ENCODE assay signal across 8 cellular contexts in the genomic region with DNA sequence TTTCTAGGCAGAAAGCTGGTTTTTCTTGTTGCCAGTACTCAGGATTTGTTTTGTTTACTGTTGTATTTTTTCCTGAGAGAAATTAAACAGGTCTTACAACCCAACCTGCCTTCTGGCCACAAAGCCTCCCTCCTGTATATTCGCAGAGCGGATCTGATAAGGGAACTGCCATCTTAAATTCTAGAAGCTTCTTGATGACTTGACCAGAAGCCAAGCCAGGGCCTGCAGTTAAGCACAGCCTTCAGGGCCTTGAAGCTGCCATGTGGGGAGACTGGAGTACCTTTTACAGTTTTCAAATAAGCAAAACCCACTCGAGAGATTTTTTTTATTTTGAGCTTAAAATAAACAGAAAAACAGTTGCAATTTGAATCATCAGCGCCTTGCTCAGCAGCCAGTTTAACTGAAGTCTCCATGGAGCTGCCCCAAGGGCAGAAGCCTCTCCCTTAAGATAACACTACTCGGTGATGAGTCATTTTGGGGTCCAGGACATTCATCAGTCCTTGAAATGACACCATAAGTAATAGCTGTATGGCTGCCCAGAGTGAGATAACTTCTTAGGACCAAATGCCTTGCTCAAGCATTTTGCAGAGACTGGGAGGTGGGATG. TPM values are rescaled to one million over a fixed set of nuclear protein-coding genes. Genes with fewer than 3 reads are reported as not detected.
DNase-seq lines count a peak whose midpoint lies in the region; ATAC-seq, FAIRE-seq and TF ChIP-seq lines count a peak whose summit lies in the region.

No MANE protein-coding gene starts in this region.

- H3K4me2 ChIP-seq in H1 (ENCODE audit: insufficient read depth in 1 of 2, low read depth in 2 of 2, low read length in 2 of 2) = no peak overlapping the region

- no peaks in the 10 kb centered on the region for H3K36me3 Mint-ChIP-seq in activated CD8-positive, alpha-beta T cell treated with anti-CD3 and anti-CD28 coated beads for 36 hours (ENCODE audit: low read depth)

- H3K4me3 Mint-ChIP-seq in activated CD8-positive, alpha-beta T cell treated with anti-CD3 and anti-CD28 coated beads for 36 hours = no peak overlapping the region

- no peaks in the 10 kb centered on the region for H3K9me3 ChIP-seq in H1 (ENCODE audit: insufficient read depth in 2 of 2, low read depth in 1 of 2, low read length in 1 of 2)
- H3K9me3 ChIP-seq in BE2C = no peaks in the 10 kb centered on the region

- H3K14ac ChIP-seq in H1 (ENCODE audit: insufficient read length) = no peak overlapping the region

- no peaks in the 10 kb centered on the region for H3K79me1 ChIP-seq in H1 (ENCODE audit: low read depth, low read length)

- H2BK15ac ChIP-seq in H1 (ENCODE audit: low read length) = no peak overlapping the region

- H3K56ac ChIP-seq in H1 (replicated peaks; ENCODE audit: insufficient read length, low read depth, low read length) = no peak overlapping the region

- no peak overlapping the region for H3K4me3 ChIP-seq in H1 (ENCODE audit: extremely low read depth in 1 of 4, insufficient read depth in 2 of 4, low read depth in 3 of 4, low read length in 4 of 4)
- H3K4me3 ChIP-seq in BE2C (ENCODE audit: low read depth, low read length) = no peak overlapping the region

- H4K91ac ChIP-seq in H1 (replicated peaks; ENCODE audit: insufficient read length, low read length) = no peak overlapping the region

- no peak overlapping the region for H3K23ac ChIP-seq in H1 (ENCODE audit: insufficient read length)

- H3K9ac ChIP-seq in H1 (replicated peaks in 1 of 4; ENCODE audit: extremely low read depth in 1 of 4, low read depth in 3 of 4, low read length in 3 of 4) = no peak overlapping the region

- no peak overlapping the region for H2BK5ac ChIP-seq in H1 (ENCODE audit: low read depth, low read length)

- H3K79me2 ChIP-seq in H1 (ENCODE audit: control insufficient read depth in 1 of 2, insufficient read depth in 2 of 2, low read length in 2 of 2) = no peaks in the 10 kb centered on the region

- H4K5ac ChIP-seq in H1 (ENCODE audit: insufficient read length, low read depth, low read length) = no peak overlapping the region

- no peak overlapping the region for H3K18ac ChIP-seq in H1 (ENCODE audit: extremely low read depth, low read length)

- no peaks in the 10 kb centered on the region for H4K20me1 ChIP-seq in H1 (replicated peaks in 1 of 2; ENCODE audit: control insufficient read depth in 1 of 2, insufficient read depth in 2 of 2, low read length in 2 of 2)

- no peak overlapping the region for H2BK12ac ChIP-seq in H1 (ENCODE audit: low read depth, low read length)

- TF ChIP-seq POLR2A in H1 (IDR thresholded peaks at IDR 0.05; ENCODE audit: control extremely low read depth in 1 of 2, low read depth in 2 of 2, low read length in 2 of 2) = no peak

- no peak overlapping the region for H2BK120ac ChIP-seq in H1 (replicated peaks; ENCODE audit: low read depth, low read length)

- no peak for TF ChIP-seq EP300 in H1 (IDR thresholded peaks at IDR 0.05; ENCODE audit: borderline replicate concordance in 1 of 2, low read depth in 2 of 2, low read length in 2 of 2)

- no peak for TF ChIP-seq CTCF in GM20000 (IDR thresholded peaks at IDR 0.05; ENCODE audit: extremely low read depth, missing control alignments)
- TF ChIP-seq CTCF in H1 (IDR thresholded peaks at IDR 0.05; ENCODE audit: control extremely low read depth in 1 of 3, insufficient read depth in 1 of 3, low read depth in 1 of 3, low read length in 3 of 3) = no peak
- TF ChIP-seq CTCF in BE2C (IDR thresholded peaks at IDR 0.05; ENCODE audit: low read depth, low read length) = no peak
- no peak for TF ChIP-seq CTCF in activated CD8-positive, alpha-beta T cell treated with anti-CD3 and anti-CD28 coated beads for 36 hours (IDR thresholded peaks at IDR 0.05)

- no peak for FAIRE-seq in H1 (lab: Jason Lieb, UNC)

- H3K27ac Mint-ChIP-seq in activated CD8-positive, alpha-beta T cell treated with anti-CD3 and anti-CD28 coated beads for 36 hours = no peak overlapping the region

- no peak overlapping the region for H2AK5ac ChIP-seq in H1 (ENCODE audit: low read depth, low read length)

- no peaks in the 10 kb centered on the region for H3K27me3 Mint-ChIP-seq in activated CD8-positive, alpha-beta T cell treated with anti-CD3 and anti-CD28 coated beads for 36 hours

- TF ChIP-seq RAD21 in H1 (IDR thresholded peaks at IDR 0.05 in 1 of 2, conservative IDR thresholded peaks at IDR 0.05 in 1 of 2; ENCODE audit: low read depth in 2 of 2, low read length in 2 of 2) = no peak

- POLR2A ChIA-PET in H1 (lab: Charles Lee; ENCODE audit: partially characterized antibody) = interaction anchor here (1.2 kb wide), 1 partner anchor 94 kb away, joined by 3 read pairs; no protein-coding TSS in a partner anchor
- POLR2A ChIA-PET in activated CD8-positive, alpha-beta T cell treated with anti-CD3 and anti-CD28 coated beads for 36 hours (lab: Charles Lee) = no interaction called here

- intact Hi-C loops in activated CD8-positive, alpha-beta T cell treated with anti-CD3 and anti-CD28 coated beads for 36 hours (cut with micrococcal nuclease) = no loop called here

- no peaks in the 10 kb centered on the region for H3K36me3 ChIP-seq in H1 (ENCODE audit: control insufficient read depth in 2 of 4, insufficient read depth in 4 of 4, low read length in 3 of 4)
- H3K36me3 ChIP-seq in BE2C = no peaks in the 10 kb centered on the region

- 88% methylated on average over 5 of the region's 5 CpGs; no CpG with 5 or more reads in 1 of the 2 experiments for WGBS in H1 (ENCODE audit: extremely low coverage in 1 of 2, insufficient coverage in 1 of 2, insufficient read length in 1 of 2, insufficient replicate concordance in 2 of 2, low coverage in 1 of 2, low lambda C conversion rate in 2 of 2, missing lambda C conversion rate in 1 of 2), 2 experiments

- peak; percentile 33 for DNase-seq in Caki2 (ENCODE audit: low read depth)
- peak; percentile 69 for DNase-seq in GM20000 (ENCODE audit: low spot score)
- no peak for DNase-seq in H1 (ENCODE audit: low read depth in 1 of 2, low spot score in 2 of 2)
- DNase-seq in BE2C = no peak
- DNase-seq in HCEC 1CT = no peak
- DNase-seq in activated CD8-positive, alpha-beta T cell treated with anti-CD3 and anti-CD28 coated beads for 36 hours = no peak
- DNase-seq in SW 1271 (lab: John Stamatoyannopoulos, UW) = no peak

- H2AFZ ChIP-seq in H1 (ENCODE audit: low read length) = peak overlapping the region; percentile 81; the same call in 1 of the 2 replicates

- no peak overlapping the region for H3K4ac ChIP-seq in H1 (replicated peaks; ENCODE audit: insufficient read length, low read depth, low read length)

- ATAC-seq in HG03469 (IDR thresholded peaks at IDR 0.05; ENCODE audit: unreplicated experiment) = peak; percentile 83
- ATAC-seq in activated CD8-positive, alpha-beta T cell treated with anti-CD3 and anti-CD28 coated beads for 36 hours = no peak

- no peak overlapping the region for H3K27ac ChIP-seq in H1 (ENCODE audit: low read depth, low read length)

- CTCF ChIA-PET in H1 (lab: Charles Lee; ENCODE audit: partially characterized antibody) = interaction anchor here (0.5 to 1.5 kb wide), 3 partner anchors 15 to 74 kb away, joined by 3 to 4 read pairs (median 4); no protein-coding TSS in a partner anchor
- CTCF ChIA-PET in activated CD8-positive, alpha-beta T cell treated with anti-CD3 and anti-CD28 coated beads for 36 hours (lab: Charles Lee) = interaction anchor here (0.7 kb wide), 1 partner anchor 56 kb away, joined by 4 read pairs; no protein-coding TSS in a partner anchor

- H3K9me3 Mint-ChIP-seq in activated CD8-positive, alpha-beta T cell treated with anti-CD3 and anti-CD28 coated beads for 36 hours = no peaks in the 10 kb centered on the region

- H3K4me1 ChIP-seq in H1 (replicated peaks in 1 of 4; ENCODE audit: control insufficient read depth in 3 of 4, insufficient read depth in 4 of 4, low read length in 3 of 4) (no peaks in the 10 kb centered on the region), BE2C (no peaks in the 10 kb centered on the region)

- in situ Hi-C loops in Caki2 (cut with HindIII; ENCODE audit: low pct_unique_long_range_greater_than_20kb, low sequenced_read_pairs) = no loop called here

- H3K23me2 ChIP-seq in H1 (ENCODE audit: low read depth, low read length) = no peaks in the 10 kb centered on the region

- H2BK20ac ChIP-seq in H1 (ENCODE audit: low read length) = no peak overlapping the region

- peaks cover 2% of the 10 kb centered on the region for H3K4me1 Mint-ChIP-seq in activated CD8-positive, alpha-beta T cell treated with anti-CD3 and anti-CD28 coated beads for 36 hours (ENCODE audit: low read depth)

- no peak overlapping the region for H4K8ac ChIP-seq in H1 (ENCODE audit: extremely low read depth, insufficient read depth, low read length)

- H3K27me3 ChIP-seq in H1 (replicated peaks in 1 of 4; ENCODE audit: control insufficient read depth in 3 of 4, extremely low read depth in 1 of 4, insufficient read depth in 3 of 4, low read length in 3 of 4) (no peaks in the 10 kb centered on the region), BE2C (no peaks in the 10 kb centered on the region)

TF ChIP-seq in H1, 55 proteins besides CTCF, POLR2A, EP300 and RAD21:
- TF ChIP-seq EZH2 (IDR thresholded peaks at IDR 0.05; ENCODE audit: low read depth, low read length, severe bottlenecking) = no peak
- no peak for TF ChIP-seq ZNF274 (IDR thresholded peaks at IDR 0.05; ENCODE audit: borderline replicate concordance, extremely low read depth, low read length)
- no peak for TF ChIP-seq FOSL1 (IDR thresholded peaks at IDR 0.05; ENCODE audit: insufficient read depth, low read depth, low read length)
- TF ChIP-seq MAFK (IDR thresholded peaks at IDR 0.05; ENCODE audit: low read depth, low read length) = no peak

RNA-seq across cellular contexts. Expression of gene PHLPP1, which starts 51.5 kb away (rescaled TPM):
- 3.1 and 13.2 TPM in 2 replicates for total RNA-seq in Caki2 (2014; rRNA removed; shearing (Covaris generic); ENCODE audit: low replicate concordance)
- total RNA-seq in H1 (2021; fragmentation: NEBNext Ultra II Directional; extraction: Animal tissue kit (Norgen Biotek cat#: 25700)) = 66.3 and 67.4 TPM in 2 replicates
- polyA plus RNA-seq in H1 (2011; rRNA removed) = 26.6 and 28.0 TPM in 2 replicates
- polyA plus RNA-seq in H1 (2011; cell fraction: cytosol; rRNA removed) = 23.4 TPM
- polyA plus RNA-seq in H1 (2011; cell fraction: nucleus; rRNA removed) = 34.7 TPM
- polyA plus RNA-seq in H1 (2012, experiment 1 of 2) = 25.6 to 34.5 TPM (median 29.9 TPM) in 4 replicates
- 10.4 TPM for polyA plus RNA-seq in H1 (2012, experiment 2 of 2)
- 24.5 TPM for polyA plus RNA-seq in H1 (2013, experiment 1 of 2)
- polyA plus RNA-seq in H1 (2013, experiment 2 of 2) = 25.0 TPM
- polyA minus RNA-seq in H1 (2011; rRNA and poly(A)+ RNA removed) = 52.5 and 99.6 TPM in 2 replicates
- 46.8 TPM for polyA minus RNA-seq in H1 (2011; cell fraction: cytosol; rRNA and poly(A)+ RNA removed)
- 82.8 TPM for polyA minus RNA-seq in H1 (2011; cell fraction: nucleus; rRNA and poly(A)+ RNA removed)
- not detected for polyA plus RNA-seq in BE2C (2012; ENCODE audit: insufficient read depth, insufficient read length, low read depth)
- total RNA-seq in activated CD8-positive, alpha-beta T cell treated with anti-CD3 and anti-CD28 coated beads for 36 hours = 1 to 10 TPM; 8.2 to 8.6 TPM

Comparison
In these comparisons a context has a peak if more than half of its experiments do, and no peak if none do; other contexts are left out.
1. DNase-seq: peak in Caki2 (single experiment) and GM20000 (single experiment); none in H1 (0 of 2), BE2C (single experiment), HCEC 1CT (single experiment), activated CD8-positive, alpha-beta T cell treated with anti-CD3 and anti-CD28 coated beads for 36 hours (single experiment) and SW 1271 (0 of 2).